ENCODE assay signal across 14 cellular contexts in genomic region chr16:69830534-69831211, GRCh38.
A peak's percentile ranks its signal among the peaks of the same experiment; 100 is the strongest.
DNase-seq lines count a peak whose midpoint lies in the region; ATAC-seq and TF ChIP-seq lines count a peak whose summit lies in the region.
"Had no signal": no experiment of that assay in that cellular context is flagged by ENCODE, and none has a peak within 500 bp of the region (broad histone marks: within the 10 kb centered on the region; RNA-seq: fewer than 3 reads in every experiment).

No MANE protein-coding gene starts in this region.

- no peak overlapping the region for H3K23ac ChIP-seq in trophoblast cell (ENCODE audit: low read length)

- no peak overlapping the region for H4K8ac ChIP-seq in trophoblast cell (ENCODE audit: low read depth, low read length)

- no peak overlapping the region for H3K27ac ChIP-seq in trophoblast cell (ENCODE audit: low read depth, low read length)

- TF ChIP-seq CTCF in epithelial cell of proximal tubule (conservative IDR thresholded peaks at IDR 0.05; ENCODE audit: low read depth, low read length): no peak

- H3K27me3 Mint-ChIP-seq in stimulated activated naive CD8-positive, alpha-beta T cell treated with anti-CD3 and anti-CD28 coated beads, Interleukin-15, amount 100 ng/mL, for 72 hours: no peaks in the 10 kb centered on the region
- H3K27me3 Mint-ChIP-seq: B cell had no signal

- no peak overlapping the region for H2AFZ ChIP-seq in trophoblast cell (ENCODE audit: insufficient read depth, low read length, poor library complexity)

- H3K18ac ChIP-seq in trophoblast cell (ENCODE audit: low read length): peak overlapping the region; percentile 39

- H2BK5ac ChIP-seq in trophoblast cell (ENCODE audit: low read depth, low read length, poor library complexity): peak overlapping the region; percentile 38

- no peak overlapping the region for H2BK120ac ChIP-seq in trophoblast cell (ENCODE audit: insufficient read depth, low read length, poor library complexity)

- WGBS in trophoblast cell (ENCODE audit: extremely low coverage, insufficient coverage, insufficient read length): no CpG with 5 or more reads among the region's 10 CpGs

- no peak for DNase-seq in stimulated activated naive CD8-positive, alpha-beta T cell treated with anti-CD3 and anti-CD28 coated beads, Interleukin-15, amount 100 ng/mL, for 72 hours
- DNase-seq in stimulated activated naive CD8-positive, alpha-beta T cell treated with anti-CD3 and anti-CD28 coated beads, Interleukin-15, Interleukin-2, amounts not matched to agents 100 U/mL and 50 U/mL, for 24 hours: no peak
- DNase-seq in epithelial cell of proximal tubule (ENCODE audit: low read depth) (peak; percentile 48), trophoblast cell (no peak), SIG-M5 treated with dmso at 0.1 percent for 504 hours (lab: John Stamatoyannopoulos, UW; ENCODE audit: unreplicated experiment) (no peak), NCI-H526 treated with DMSO at 0.1 percent for 48 hours (lab: John Stamatoyannopoulos, UW) (no peak)
- no peak for DNase-seq in stimulated activated CD4-positive, alpha-beta T cell treated with anti-CD3 and anti-CD28 coated beads, Interleukin-2, amount 100 ng/mL, for 24 hours
- DNase-seq in activated effector memory CD4-positive, alpha-beta T cell treated with anti-CD3 and anti-CD28 coated beads, Interleukin-2, amount 50 U/mL, for 16 hours: no peak
- DNase-seq: anterior cingulate cortex; mesendoderm; NCI-H774; stimulated activated naive CD4-positive, alpha-beta T cell treated with Interleukin-2 at 50 U/mL for 16 hours; SW 1271 had no signal

- H3K4me2 ChIP-seq in trophoblast cell (ENCODE audit: low read length): no peak overlapping the region

- H3K9ac ChIP-seq in trophoblast cell (ENCODE audit: low read length): no peak overlapping the region

- peaks cover 2% of the 10 kb centered on the region for H3K79me2 ChIP-seq in trophoblast cell (ENCODE audit: control insufficient read depth, insufficient read depth, low read length, poor library complexity)

- no peak overlapping the region for H2BK12ac ChIP-seq in trophoblast cell (ENCODE audit: low read length)

- no peaks in the 10 kb centered on the region for H3K36me3 ChIP-seq in trophoblast cell (ENCODE audit: control insufficient read depth in 1 of 2, insufficient read depth in 2 of 2, low read length in 2 of 2)

- H3K4me3 ChIP-seq in epithelial cell of proximal tubule (ENCODE audit: low read depth, low read length) (no peak overlapping the region), trophoblast cell (ENCODE audit: low read depth, low read length) (no peak overlapping the region)

- peaks cover 14% of the 10 kb centered on the region for H3K4me1 Mint-ChIP-seq in stimulated activated naive CD8-positive, alpha-beta T cell treated with anti-CD3 and anti-CD28 coated beads, Interleukin-15, amount 100 ng/mL, for 72 hours
- H3K4me1 Mint-ChIP-seq: B cell had no signal

- H3K9me3 ChIP-seq in trophoblast cell (ENCODE audit: insufficient read depth, low read depth, low read length): no peaks in the 10 kb centered on the region

- H3K27me3 ChIP-seq in trophoblast cell (ENCODE audit: insufficient read depth, low read length): no peaks in the 10 kb centered on the region

- peak overlapping the region; percentile 46 to 48 for H3K27ac Mint-ChIP-seq in stimulated activated naive CD8-positive, alpha-beta T cell treated with anti-CD3 and anti-CD28 coated beads, Interleukin-15, amount 100 ng/mL, for 72 hours
- H3K27ac Mint-ChIP-seq: B cell had no signal

- no peak overlapping the region for H3K4ac ChIP-seq in trophoblast cell (ENCODE audit: low read depth, low read length)

- H3K9me3 Mint-ChIP-seq in stimulated activated naive CD8-positive, alpha-beta T cell treated with anti-CD3 and anti-CD28 coated beads, Interleukin-15, amount 100 ng/mL, for 72 hours: no peaks in the 10 kb centered on the region

- H3K4me1 ChIP-seq in trophoblast cell (ENCODE audit: control insufficient read depth in 1 of 2, insufficient read depth in 2 of 2, low read length in 2 of 2): peaks cover 0 to 2% of the 10 kb centered on the region in 2 experiments

- no peak overlapping the region for H3K14ac ChIP-seq in trophoblast cell (ENCODE audit: low read length)

- peak overlapping the region; percentile 28 for H4K12ac ChIP-seq in trophoblast cell (ENCODE audit: low read depth, low read length)

- H4K91ac ChIP-seq in trophoblast cell (ENCODE audit: low read depth, low read length): no peak overlapping the region

- ATAC-seq in stimulated activated naive CD8-positive, alpha-beta T cell treated with anti-CD3 and anti-CD28 coated beads, Interleukin-15, amount 100 ng/mL, for 72 hours: no peak
- ATAC-seq in stimulated activated naive CD8-positive, alpha-beta T cell treated with anti-CD3 and anti-CD28 coated beads, Interleukin-15, Interleukin-2, amounts not matched to agents 100 U/mL and 50 U/mL, for 24 hours: no peak

- H3K79me1 ChIP-seq in trophoblast cell (ENCODE audit: low read length): peaks cover 2% of the 10 kb centered on the region

- H3K4me3 Mint-ChIP-seq in stimulated activated naive CD8-positive, alpha-beta T cell treated with anti-CD3 and anti-CD28 coated beads, Interleukin-15, amount 100 ng/mL, for 72 hours: no peak overlapping the region
- H3K4me3 Mint-ChIP-seq: B cell had no signal

- no peak overlapping the region for H2AK5ac ChIP-seq in trophoblast cell (ENCODE audit: low read length)
